ENCODE assay signal across 1 cellular context in genomic region chr1:153643825-153644224, GRCh38.
TF ChIP-seq lines count a peak whose summit lies in the region.

No MANE protein-coding gene starts in this region.

TF ChIP-seq in GM12878, 131 proteins besides CTCF, POLR2A, EP300 and RAD21:
- TF ChIP-seq ZNF687 (IDR thresholded peaks at IDR 0.05): no peak
- no peak for TF ChIP-seq SIN3A (IDR thresholded peaks at IDR 0.05; ENCODE audit: low read depth, low read length)
- TF ChIP-seq CEBPZ (IDR thresholded peaks at IDR 0.05; ENCODE audit: low read depth, low read length): no peak
- TF ChIP-seq MYC (IDR thresholded peaks at IDR 0.05; ENCODE audit: insufficient read depth, insufficient read length, insufficient replicate concordance, low read length, severe bottlenecking): no peak
- no peak for TF ChIP-seq CUX1 (IDR thresholded peaks at IDR 0.05; ENCODE audit: insufficient replicate concordance, low read depth, low read length)
- no peak for TF ChIP-seq ZNF217 (IDR thresholded peaks at IDR 0.05)
- TF ChIP-seq WRNIP1 (IDR thresholded peaks at IDR 0.05; ENCODE audit: borderline replicate concordance, low read depth, low read length): no peak
- no peak for TF ChIP-seq ETV6 (conservative IDR thresholded peaks at IDR 0.05 in 1 of 2, IDR thresholded peaks at IDR 0.05 in 1 of 2; ENCODE audit: borderline replicate concordance in 1 of 2, low read depth in 1 of 2)
- TF ChIP-seq MTA3 (IDR thresholded peaks at IDR 0.05; ENCODE audit: borderline replicate concordance, low read length): no peak
- no peak for TF ChIP-seq NR2C1 (IDR thresholded peaks at IDR 0.05)
- TF ChIP-seq ZZZ3 (IDR thresholded peaks at IDR 0.05; ENCODE audit: control insufficient read depth, insufficient read length, low read depth): no peak
- TF ChIP-seq IKZF1 (conservative IDR thresholded peaks at IDR 0.05): no peak
- no peak for TF ChIP-seq RB1 (IDR thresholded peaks at IDR 0.05; ENCODE audit: borderline replicate concordance)
